Comparison of ENCODE assay signal across 1 cellular context in the genomic region with DNA sequence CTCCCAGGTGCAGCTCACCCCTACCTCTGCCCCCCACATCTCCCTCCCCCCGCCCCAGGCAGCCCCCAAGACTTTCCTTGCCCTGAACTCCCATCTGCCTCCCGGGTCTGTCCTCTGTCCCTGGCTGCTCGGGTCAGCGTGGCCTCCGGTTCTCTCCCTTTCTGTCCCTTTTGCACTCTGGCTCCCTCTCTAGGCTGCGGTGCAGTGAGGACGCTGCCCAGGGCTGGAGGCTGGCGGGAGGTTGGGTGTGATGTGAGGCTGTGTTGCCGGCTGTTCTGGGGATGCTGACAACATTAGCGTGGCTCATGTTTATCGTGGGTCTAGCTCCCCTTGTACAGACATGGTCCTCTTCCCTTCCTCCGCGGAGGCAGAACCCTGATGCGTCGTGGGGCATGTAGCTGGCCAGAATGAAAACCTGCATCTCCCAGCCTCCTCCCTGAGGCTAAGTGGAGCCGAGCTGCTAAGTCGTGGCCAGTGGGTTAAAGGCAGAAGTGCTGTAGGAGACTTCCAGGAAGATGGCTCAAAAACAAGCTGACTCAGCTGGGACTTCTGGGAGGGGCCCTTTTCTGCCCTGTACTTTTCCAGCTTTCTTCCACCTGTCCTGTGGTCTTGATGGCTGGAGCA.
TF ChIP-seq lines count a peak whose summit lies in the region.
"Not testable (repeated sequence)": the region's sequence is repeated elsewhere in the genome, so short reads cannot be mapped to it uniquely, and the experiment has no call there.

No MANE protein-coding gene starts in this region.

TF ChIP-seq in HepG2, 621 proteins besides CTCF, POLR2A, EP300 and RAD21 (continued from another document):
- TF ChIP-seq ZNF770 (CRISPR knock-in tag; IDR thresholded peaks at IDR 0.05) (peak; percentile 92), NR2F6 (CRISPR knock-in tag; IDR thresholded peaks at IDR 0.05) (0 out of 2 replicates have a peak, but pooled peaks have one; percentile 22), ZBTB33 (CRISPR knock-in tag; IDR thresholded peaks at IDR 0.05) (peak; percentile 100), MAFK (conservative IDR thresholded peaks at IDR 0.05 in 1 of 2, IDR thresholded peaks at IDR 0.05 in 1 of 2; ENCODE audit: low read length in 2 of 2) (peak in 1 of 2 experiments; percentile 47; a peak in 2 of 4 replicates), STAG1 (CRISPR knock-in tag; IDR thresholded peaks at IDR 0.05) (peak; percentile 42)
- TF ChIP-seq NR2F6 (IDR thresholded peaks at IDR 0.05): not testable (repeated sequence)
TF ChIP-seq in HepG2: peak in this region for 7; not testable (repeated sequence) for 614.
